In the genomic region with DNA sequence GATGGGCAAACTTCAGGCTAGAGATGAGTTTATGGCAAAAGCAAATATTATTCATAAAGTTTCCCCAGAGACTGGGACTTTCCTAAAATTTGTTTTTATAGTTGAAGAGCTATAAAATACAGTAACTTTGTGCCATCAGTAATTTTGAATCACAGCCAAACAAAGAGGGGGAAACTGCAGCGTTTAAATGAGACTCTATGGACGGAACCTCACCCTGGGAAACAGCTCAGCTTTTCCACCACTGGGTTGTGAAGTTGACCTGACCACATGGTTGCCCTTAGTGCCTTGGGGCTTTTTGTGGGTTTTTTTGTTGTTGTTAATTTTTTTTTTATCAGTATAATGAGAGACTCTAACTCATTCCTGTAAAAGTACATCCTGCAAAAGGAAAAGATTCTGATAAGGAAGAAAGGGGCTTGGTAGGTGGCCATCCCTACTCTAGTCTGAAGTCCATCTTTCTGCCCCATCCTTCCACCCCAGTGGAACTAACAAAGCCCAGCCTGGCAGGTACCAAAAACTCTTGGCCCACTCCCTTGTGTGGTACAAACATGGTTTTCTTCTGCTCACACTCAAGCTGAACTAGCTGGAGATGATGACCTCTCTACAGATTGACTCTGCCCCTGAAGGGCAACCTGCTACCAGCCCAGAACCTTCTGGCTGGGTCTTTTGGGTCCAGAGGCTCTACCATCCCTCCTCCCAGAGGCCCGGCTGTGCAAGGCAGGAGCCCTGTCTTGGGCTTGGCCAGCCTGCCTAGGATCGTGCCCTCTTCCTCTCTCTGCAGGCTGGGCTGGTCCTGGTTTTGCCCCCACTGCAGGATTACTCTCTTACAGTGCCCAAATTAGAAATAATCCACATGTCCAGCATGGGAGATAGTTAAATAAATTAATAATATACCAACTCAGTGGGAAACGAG, we compare ENCODE assay signal across 9 cellular contexts. TPM values are rescaled to one million over a fixed set of nuclear protein-coding genes. Genes with fewer than 3 reads are reported as not detected.
DNase-seq lines count a peak whose midpoint lies in the region; ATAC-seq lines count a peak whose summit lies in the region.
"Had no signal": no experiment of that assay in that cellular context is flagged by ENCODE, and none has a peak within 500 bp of the region (broad histone marks: within the 10 kb centered on the region; RNA-seq: fewer than 3 reads in every experiment).

No MANE protein-coding gene starts in this region.

- H3K9me3 Mint-ChIP-seq in natural killer cell treated with Interleukin-12 subunit alpha and Interleukin-12 subunit beta and Interleukin-15 and Interleukin-18, amount 100 ng/mL, for 72 hours, result no peaks in the 10 kb centered on the region
- H3K9me3 Mint-ChIP-seq: naive thymus-derived CD4-positive, alpha-beta T cell had no signal

- H3K36me3 Mint-ChIP-seq in natural killer cell treated with Interleukin-12 subunit alpha and Interleukin-12 subunit beta and Interleukin-15 and Interleukin-18, amount 100 ng/mL, for 72 hours, result peaks cover 16% of the 10 kb centered on the region

- ATAC-seq in GM18907 (IDR thresholded peaks at IDR 0.05; ENCODE audit: unreplicated experiment) (peak; percentile 57), HG02623 (IDR thresholded peaks at IDR 0.05; ENCODE audit: unreplicated experiment) (no peak)
- peak; percentile 86 to 91 for ATAC-seq in natural killer cell treated with Interleukin-12 subunit alpha and Interleukin-12 subunit beta and Interleukin-15 and Interleukin-18, amount 100 ng/mL, for 72 hours
- ATAC-seq: naive thymus-derived CD4-positive, alpha-beta T cell had no signal

- peaks cover 46 to 68% of the 10 kb centered on the region in 2 donors for H3K4me1 Mint-ChIP-seq in natural killer cell treated with Interleukin-12 subunit alpha and Interleukin-12 subunit beta and Interleukin-15 and Interleukin-18, amount 100 ng/mL, for 72 hours (ENCODE audit: low read depth in 2 of 2)

- DNase-seq in Daoy (ENCODE audit: low read depth) (peak; percentile 29), DMS79 (lab: John Stamatoyannopoulos, UW) (no peak), glomerular visceral epithelial cell (ENCODE audit: extremely low spot score) (no peak)
- peak; percentile 55 to 65 for DNase-seq in activated T-cell treated with anti-CD3 and anti-CD28 coated beads, Interleukin-2, amount 50 U/mL, for 48 hours
- DNase-seq in natural killer cell treated with Interleukin-12 subunit alpha and Interleukin-12 subunit beta and Interleukin-15 and Interleukin-18, amount 100 ng/mL, for 72 hours (ENCODE audit: low spot score), result peak; percentile 85

- H3K27ac Mint-ChIP-seq in natural killer cell treated with Interleukin-12 subunit alpha and Interleukin-12 subunit beta and Interleukin-15 and Interleukin-18, amount 100 ng/mL, for 72 hours, result peak overlapping the region; percentile 91 to 99

- H3K27me3 Mint-ChIP-seq in natural killer cell treated with Interleukin-12 subunit alpha and Interleukin-12 subunit beta and Interleukin-15 and Interleukin-18, amount 100 ng/mL, for 72 hours, result no peaks in the 10 kb centered on the region
- H3K27me3 Mint-ChIP-seq: naive thymus-derived CD4-positive, alpha-beta T cell had no signal

- peak overlapping the region; percentile 62 for H3K4me3 Mint-ChIP-seq in natural killer cell treated with Interleukin-12 subunit alpha and Interleukin-12 subunit beta and Interleukin-15 and Interleukin-18, amount 100 ng/mL, for 72 hours
- H3K4me3 Mint-ChIP-seq: naive thymus-derived CD4-positive, alpha-beta T cell had no signal

RNA-seq across cellular contexts. Expression of a gene that starts 41.2 kb away (rescaled TPM):
- not detected in 2 replicates for total RNA-seq in Daoy (2014; rRNA removed; shearing (Covaris generic))
- total RNA-seq in natural killer cell treated with Interleukin-12 subunit alpha and Interleukin-12 subunit beta and Interleukin-15 and Interleukin-18, amount 100 ng/mL, for 72 hours, result under 1 TPM in 1 of 2 donors, not detected in 1; 0.48 TPM
- total RNA-seq: naive thymus-derived CD4-positive, alpha-beta T cell; NCI-H460 had no signal

Comparison
In these comparisons a context has a peak if more than half of its experiments do, and no peak if none do; other contexts are left out.
1. DNase-seq: peak in Daoy (single experiment), activated T-cell treated with anti-CD3 and anti-CD28 coated beads, Interleukin-2, amount 50 U/mL, for 48 hours (2 of 2) and natural killer cell treated with Interleukin-12 subunit alpha and Interleukin-12 subunit beta and Interleukin-15 and Interleukin-18, amount 100 ng/mL, for 72 hours (single experiment); none in DMS79 (single experiment) and glomerular visceral epithelial cell (single experiment).